1 cellular context compared by ENCODE assay signal in the genomic region with DNA sequence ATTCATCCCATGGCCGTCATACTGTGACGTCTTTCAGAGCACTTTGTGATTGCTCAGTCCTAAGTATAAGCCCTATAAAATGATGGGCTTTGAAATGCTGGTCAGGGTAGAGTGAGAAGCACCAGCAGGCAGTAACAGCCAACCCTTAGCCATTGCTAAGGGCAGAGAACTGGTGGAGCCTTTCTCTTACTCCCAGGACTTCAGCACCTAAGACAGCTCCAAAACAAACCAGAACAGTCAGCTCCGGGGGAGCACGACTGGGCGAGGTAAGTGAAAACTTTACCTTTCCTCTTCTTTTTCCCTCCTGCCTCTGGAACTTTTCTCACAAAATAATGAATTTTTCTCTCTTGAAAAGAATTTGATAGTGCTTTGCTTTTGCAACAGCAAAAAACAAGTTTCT.
TF ChIP-seq lines count a peak whose summit lies in the region.

A gene (plus strand): TSS at position 104 of the 400 bp plus-strand sequence. CDS start 1,381 bp downstream, outside the sequence.

TF ChIP-seq in A549, 52 proteins besides CTCF, POLR2A, EP300 and RAD21:
- TF ChIP-seq ZFP36 (IDR thresholded peaks at IDR 0.05; ENCODE audit: borderline replicate concordance, partially characterized antibody) = no peak
- TF ChIP-seq EHMT2 (IDR thresholded peaks at IDR 0.05; ENCODE audit: low read depth) = 0 out of 2 replicates have a peak, but pooled peaks have one; percentile 33
- TF ChIP-seq CEBPB (IDR thresholded peaks at IDR 0.05) = no peak
- TF ChIP-seq, protein P1, sequence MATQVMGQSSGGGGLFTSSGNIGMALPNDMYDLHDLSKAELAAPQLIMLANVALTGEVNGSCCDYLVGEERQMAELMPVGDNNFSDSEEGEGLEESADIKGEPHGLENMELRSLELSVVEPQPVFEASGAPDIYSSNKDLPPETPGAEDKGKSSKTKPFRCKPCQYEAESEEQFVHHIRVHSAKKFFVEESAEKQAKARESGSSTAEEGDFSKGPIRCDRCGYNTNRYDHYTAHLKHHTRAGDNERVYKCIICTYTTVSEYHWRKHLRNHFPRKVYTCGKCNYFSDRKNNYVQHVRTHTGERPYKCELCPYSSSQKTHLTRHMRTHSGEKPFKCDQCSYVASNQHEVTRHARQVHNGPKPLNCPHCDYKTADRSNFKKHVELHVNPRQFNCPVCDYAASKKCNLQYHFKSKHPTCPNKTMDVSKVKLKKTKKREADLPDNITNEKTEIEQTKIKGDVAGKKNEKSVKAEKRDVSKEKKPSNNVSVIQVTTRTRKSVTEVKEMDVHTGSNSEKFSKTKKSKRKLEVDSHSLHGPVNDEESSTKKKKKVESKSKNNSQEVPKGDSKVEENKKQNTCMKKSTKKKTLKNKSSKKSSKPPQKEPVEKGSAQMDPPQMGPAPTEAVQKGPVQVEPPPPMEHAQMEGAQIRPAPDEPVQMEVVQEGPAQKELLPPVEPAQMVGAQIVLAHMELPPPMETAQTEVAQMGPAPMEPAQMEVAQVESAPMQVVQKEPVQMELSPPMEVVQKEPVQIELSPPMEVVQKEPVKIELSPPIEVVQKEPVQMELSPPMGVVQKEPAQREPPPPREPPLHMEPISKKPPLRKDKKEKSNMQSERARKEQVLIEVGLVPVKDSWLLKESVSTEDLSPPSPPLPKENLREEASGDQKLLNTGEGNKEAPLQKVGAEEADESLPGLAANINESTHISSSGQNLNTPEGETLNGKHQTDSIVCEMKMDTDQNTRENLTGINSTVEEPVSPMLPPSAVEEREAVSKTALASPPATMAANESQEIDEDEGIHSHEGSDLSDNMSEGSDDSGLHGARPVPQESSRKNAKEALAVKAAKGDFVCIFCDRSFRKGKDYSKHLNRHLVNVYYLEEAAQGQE (IDR thresholded peaks at IDR 0.05) = peak; percentile 86
